ENCODE assay signal across 16 cellular contexts in the genomic region with DNA sequence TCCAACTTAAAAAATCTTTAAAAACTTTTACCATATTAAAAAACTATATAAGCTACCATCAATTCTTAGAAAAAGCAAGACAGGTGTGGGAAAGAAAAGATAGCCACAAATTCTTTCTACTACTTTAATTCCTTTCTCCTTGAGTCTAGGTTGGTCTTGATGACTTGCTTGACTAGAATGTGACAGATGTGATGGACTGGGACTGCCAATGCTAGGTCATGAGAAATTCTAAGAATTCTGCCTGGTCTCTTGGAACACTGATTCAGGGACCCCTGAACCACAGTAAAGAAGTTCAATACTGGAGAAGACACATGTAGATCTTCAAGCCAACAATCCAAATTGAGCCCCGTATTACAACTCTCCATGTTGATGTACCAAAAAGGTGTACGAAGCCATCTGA.
DNase-seq lines count a peak whose midpoint lies in the region; ATAC-seq and TF ChIP-seq lines count a peak whose summit lies in the region.
"Had no signal": no experiment of that assay in that cellular context is flagged by ENCODE, and none has a peak within 500 bp of the region (broad histone marks: within the 10 kb centered on the region; RNA-seq: fewer than 3 reads in every experiment).

No MANE protein-coding gene starts in this region.

- peaks cover 11% of the 10 kb centered on the region for H3K36me3 Mint-ChIP-seq in CD4-positive, CD25-positive, alpha-beta regulatory T cell
- peaks cover 6% of the 10 kb centered on the region for H3K36me3 Mint-ChIP-seq in osteocyte (ENCODE audit: unreplicated experiment)
- no peaks in the 10 kb centered on the region for H3K36me3 Mint-ChIP-seq in stimulated activated effector memory CD8-positive, alpha-beta T cell treated with anti-CD3 and anti-CD28 coated beads, Interleukin-12 subunit alpha, Interleukin-12 subunit beta, amount 100 ng/mL, for 72 hours

- intact Hi-C loops in right lobe of liver (cut with DNase I), result no loop called here

- no peak for ATAC-seq in CD4-positive, CD25-positive, alpha-beta regulatory T cell (ENCODE audit: low read depth in 2 of 2)
- ATAC-seq in stimulated activated effector memory CD8-positive, alpha-beta T cell treated with anti-CD3 and anti-CD28 coated beads, Interleukin-12 subunit alpha, Interleukin-12 subunit beta, amount 100 ng/mL, for 72 hours, result peak; percentile 51
- ATAC-seq in HG02885 (IDR thresholded peaks at IDR 0.05; ENCODE audit: poor library complexity, unreplicated experiment) (no peak), right lobe of liver (no peak)
- ATAC-seq: A549 had no signal

- H3K4me3 Mint-ChIP-seq in CD4-positive, CD25-positive, alpha-beta regulatory T cell, result no peak overlapping the region
- H3K4me3 Mint-ChIP-seq in osteocyte (ENCODE audit: unreplicated experiment), result no peak overlapping the region
- no peak overlapping the region for H3K4me3 Mint-ChIP-seq in stimulated activated effector memory CD8-positive, alpha-beta T cell treated with anti-CD3 and anti-CD28 coated beads, Interleukin-12 subunit alpha, Interleukin-12 subunit beta, amount 100 ng/mL, for 72 hours
- H3K4me3 Mint-ChIP-seq: B cell; CD8-positive, alpha-beta memory T cell had no signal

- no peak overlapping the region for H3K4me3 ChIP-seq in CD4-positive, CD25-positive, alpha-beta regulatory T cell (ENCODE audit: low read depth, low read length)
- H3K4me3 ChIP-seq in right lobe of liver, result no peak overlapping the region
- H3K4me3 ChIP-seq: A549; BLaER1 treated with 17β-estradiol and CSF1 and Interleukin-3, amounts not matched to agents 10 nM and 100 nM had no signal

- H3K4me1 ChIP-seq in CD4-positive, CD25-positive, alpha-beta regulatory T cell (ENCODE audit: control insufficient read depth, insufficient read depth, low read length, poor library complexity, severe bottlenecking), result peaks cover 3% of the 10 kb centered on the region
- no peaks in the 10 kb centered on the region for H3K4me1 ChIP-seq in right lobe of liver
- H3K4me1 ChIP-seq: A549; BLaER1 treated with 17β-estradiol and CSF1 and Interleukin-3, amounts not matched to agents 10 nM and 100 nM had no signal

- TF ChIP-seq POLR2A in right lobe of liver (IDR thresholded peaks at IDR 0.05), result no peak

- DNase-seq in CD4-positive, CD25-positive, alpha-beta regulatory T cell, result no peak
- DNase-seq in osteocyte (ENCODE audit: extremely low spot score, unreplicated experiment) (no peak), right lobe of liver (no peak)
- DNase-seq in stimulated activated effector memory CD8-positive, alpha-beta T cell treated with anti-CD3 and anti-CD28 coated beads, Interleukin-12 subunit alpha, Interleukin-12 subunit beta, amount 100 ng/mL, for 72 hours (ENCODE audit: low spot score in 2 of 2), result no peak
- DNase-seq: AML-193; CD4-positive, alpha-beta memory T cell; CD8-positive, alpha-beta memory T cell; COR-L47; DMS79 treated with DMSO at 0.1 percent for 48 hours; GF-D8 had no signal

- H3K36me3 ChIP-seq in CD4-positive, CD25-positive, alpha-beta regulatory T cell (ENCODE audit: control insufficient read depth, insufficient read depth, low read length), result no peaks in the 10 kb centered on the region
- H3K36me3 ChIP-seq in right lobe of liver, result no peaks in the 10 kb centered on the region
- H3K36me3 ChIP-seq: BLaER1 treated with 17β-estradiol and CSF1 and Interleukin-3, amounts not matched to agents 10 nM and 100 nM had no signal

- no peaks in the 10 kb centered on the region for H3K27me3 Mint-ChIP-seq in CD4-positive, CD25-positive, alpha-beta regulatory T cell
- H3K27me3 Mint-ChIP-seq in osteocyte (ENCODE audit: unreplicated experiment), result no peaks in the 10 kb centered on the region
- H3K27me3 Mint-ChIP-seq: CD4-positive, alpha-beta memory T cell; CD8-positive, alpha-beta memory T cell had no signal

- H3K27ac ChIP-seq in CD4-positive, CD25-positive, alpha-beta regulatory T cell (ENCODE audit: insufficient read depth, low read length, poor library complexity, severe bottlenecking), result no peak overlapping the region
- H3K27ac ChIP-seq in right lobe of liver, result no peak overlapping the region
- H3K27ac ChIP-seq: 22Rv1; A549; BLaER1 treated with 17β-estradiol and CSF1 and Interleukin-3, amounts not matched to agents 10 nM and 100 nM; C4-2B had no signal

- 93% methylated on average over 2 of the region's 2 CpGs for WGBS in right lobe of liver (ENCODE audit: insufficient coverage, low coverage, low lambda C conversion rate, missing lambda C conversion rate)

- H3K9me3 Mint-ChIP-seq in CD4-positive, CD25-positive, alpha-beta regulatory T cell, result peaks cover 3 to 11% (median 8%) of the 10 kb centered on the region in 7 donors
- H3K9me3 Mint-ChIP-seq in osteocyte (ENCODE audit: unreplicated experiment), result peaks cover 21% of the 10 kb centered on the region
- H3K9me3 Mint-ChIP-seq in stimulated activated effector memory CD8-positive, alpha-beta T cell treated with anti-CD3 and anti-CD28 coated beads, Interleukin-12 subunit alpha, Interleukin-12 subunit beta, amount 100 ng/mL, for 72 hours, result peaks cover 8% of the 10 kb centered on the region

- peak overlapping the region in 2 of 3 donors; percentile 50 to 56 for H3K27ac Mint-ChIP-seq in CD4-positive, CD25-positive, alpha-beta regulatory T cell
- H3K27ac Mint-ChIP-seq in osteocyte (ENCODE audit: unreplicated experiment), result peak overlapping the region; percentile 62
- no peak overlapping the region for H3K27ac Mint-ChIP-seq in stimulated activated effector memory CD8-positive, alpha-beta T cell treated with anti-CD3 and anti-CD28 coated beads, Interleukin-12 subunit alpha, Interleukin-12 subunit beta, amount 100 ng/mL, for 72 hours
- H3K27ac Mint-ChIP-seq: B cell; CD4-positive, alpha-beta memory T cell had no signal

- peaks cover 14 to 38% (median 24%) of the 10 kb centered on the region in 4 donors for H3K4me1 Mint-ChIP-seq in CD4-positive, CD25-positive, alpha-beta regulatory T cell
- H3K4me1 Mint-ChIP-seq in osteocyte (ENCODE audit: unreplicated experiment), result peaks cover 15% of the 10 kb centered on the region
- peaks cover 6% of the 10 kb centered on the region for H3K4me1 Mint-ChIP-seq in stimulated activated effector memory CD8-positive, alpha-beta T cell treated with anti-CD3 and anti-CD28 coated beads, Interleukin-12 subunit alpha, Interleukin-12 subunit beta, amount 100 ng/mL, for 72 hours

- no peaks in the 10 kb centered on the region for H3K9me3 ChIP-seq in CD4-positive, CD25-positive, alpha-beta regulatory T cell (ENCODE audit: control insufficient read depth in 2 of 2, low read length in 2 of 2)
- no peaks in the 10 kb centered on the region for H3K9me3 ChIP-seq in right lobe of liver
- H3K9me3 ChIP-seq: A549; BLaER1 treated with 17β-estradiol and CSF1 and Interleukin-3, amounts not matched to agents 10 nM and 100 nM had no signal

- no peaks in the 10 kb centered on the region for H3K27me3 ChIP-seq in CD4-positive, CD25-positive, alpha-beta regulatory T cell (ENCODE audit: control insufficient read depth, insufficient read depth, low read length)
- H3K27me3 ChIP-seq in right lobe of liver, result no peaks in the 10 kb centered on the region
- H3K27me3 ChIP-seq: BLaER1 treated with 17β-estradiol and CSF1 and Interleukin-3, amounts not matched to agents 10 nM and 100 nM had no signal

- TF ChIP-seq CTCF in osteocyte (IDR thresholded peaks at IDR 0.05), result no peak
- TF ChIP-seq CTCF in right lobe of liver (IDR thresholded peaks at IDR 0.05), result no peak
